18 cellular contexts compared by ENCODE assay signal in the genomic region with DNA sequence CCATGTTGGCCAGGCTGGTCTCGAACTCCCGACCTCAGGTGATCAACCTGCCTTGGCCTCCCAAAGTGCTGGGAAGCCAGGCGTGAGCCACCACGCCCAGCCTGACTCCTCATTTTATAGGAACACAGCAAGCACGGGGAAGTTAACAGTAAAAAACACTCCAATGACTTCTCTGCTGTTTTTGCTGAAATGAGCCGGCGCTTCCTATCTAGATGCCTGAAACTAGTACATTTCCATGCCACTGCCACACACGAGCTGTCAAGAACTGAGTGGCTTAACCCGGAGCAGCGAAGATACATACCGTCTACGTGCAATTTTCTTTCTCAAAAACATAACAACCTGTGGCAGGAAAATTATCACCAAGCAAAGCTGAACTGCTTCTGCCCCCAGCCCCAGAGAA.
"Had no signal": no experiment of that assay in that cellular context is flagged by ENCODE, and none has a peak within 500 bp of the region (broad histone marks: within the 10 kb centered on the region; RNA-seq: fewer than 3 reads in every experiment).

No MANE protein-coding gene starts in this region.

- H3K9me3 ChIP-seq: pancreas, sigmoid colon, spleen, upper lobe of right lung had no signal

- ATAC-seq: activated T-helper 17 cell treated with anti-CD3 and anti-CD28 coated beads, Interleukin-2, amount 50 U/mL, for 72 hours; left ventricle myocardium superior; pancreas; T-helper 17 cell; upper lobe of right lung had no signal

- H3K27ac ChIP-seq: pancreas, sigmoid colon, spleen, upper lobe of right lung, WERI-Rb-1 had no signal

- H3K4me3 ChIP-seq: pancreas, sigmoid colon, spleen, upper lobe of right lung had no signal

- H3K27me3 Mint-ChIP-seq: activated CD4-positive, alpha-beta memory T cell treated with anti-CD3 and anti-CD28 coated beads, Interleukin-2, amount 10 ng/mL, durations not matched to agents 7 days and 5 days; activated CD8-positive, alpha-beta memory T cell treated with anti-CD3 and anti-CD28 coated beads, Interleukin-2, amount 10 ng/mL, durations not matched to agents 7 days and 5 days; activated naive CD8-positive, alpha-beta T cell treated with anti-CD3 and anti-CD28 coated beads for 36 hours; activated T-helper 17 cell treated with anti-CD3 and anti-CD28 coated beads, Interleukin-2, amount 50 U/mL, for 72 hours; brain; central memory CD8-positive, alpha-beta T cell; stimulated activated naive B cell treated with anti-CD40 and anti-IgM and Interleukin-4, amounts not matched to agents 10 μg/mL and 1 μg/mL and 100 μg/mL, for 72 hours; T-helper 17 cell had no signal

- H3K4me3 Mint-ChIP-seq: activated CD4-positive, alpha-beta memory T cell treated with anti-CD3 and anti-CD28 coated beads, Interleukin-2, amount 10 ng/mL, durations not matched to agents 7 days and 5 days; activated CD8-positive, alpha-beta memory T cell treated with anti-CD3 and anti-CD28 coated beads, Interleukin-2, amount 10 ng/mL, durations not matched to agents 7 days and 5 days; activated naive CD8-positive, alpha-beta T cell treated with anti-CD3 and anti-CD28 coated beads for 36 hours; activated T-helper 17 cell treated with anti-CD3 and anti-CD28 coated beads, Interleukin-2, amount 50 U/mL, for 72 hours; brain; central memory CD8-positive, alpha-beta T cell; neural crest cell; stimulated activated naive B cell treated with anti-CD40 and anti-IgM and Interleukin-4, amounts not matched to agents 10 μg/mL and 1 μg/mL and 100 μg/mL, for 72 hours; T-helper 17 cell had no signal

- H3K27me3 ChIP-seq: pancreas, sigmoid colon, spleen, upper lobe of right lung had no signal

- H3K27ac Mint-ChIP-seq: activated CD4-positive, alpha-beta memory T cell treated with anti-CD3 and anti-CD28 coated beads, Interleukin-2, amount 10 ng/mL, durations not matched to agents 7 days and 5 days; activated CD8-positive, alpha-beta memory T cell treated with anti-CD3 and anti-CD28 coated beads, Interleukin-2, amount 10 ng/mL, durations not matched to agents 7 days and 5 days; activated naive CD8-positive, alpha-beta T cell treated with anti-CD3 and anti-CD28 coated beads for 36 hours; activated T-helper 17 cell treated with anti-CD3 and anti-CD28 coated beads, Interleukin-2, amount 50 U/mL, for 72 hours; stimulated activated naive B cell treated with anti-CD40 and anti-IgM and Interleukin-4, amounts not matched to agents 10 μg/mL and 1 μg/mL and 100 μg/mL, for 72 hours; T-helper 17 cell had no signal

- DNase-seq: activated CD4-positive, alpha-beta memory T cell treated with anti-CD3 and anti-CD28 coated beads, Interleukin-2, amount 10 ng/mL, durations not matched to agents 7 days and 5 days; activated CD8-positive, alpha-beta memory T cell treated with anti-CD3 and anti-CD28 coated beads, Interleukin-2, amount 10 ng/mL, durations not matched to agents 7 days and 5 days; activated naive CD4-positive, alpha-beta T cell; activated naive CD8-positive, alpha-beta T cell treated with anti-CD3 and anti-CD28 coated beads for 36 hours; effector memory CD4-positive, alpha-beta T cell; left ventricle myocardium superior; pancreas; sigmoid colon; spleen; stimulated activated CD4-positive, alpha-beta T cell treated with anti-CD3 and anti-CD28 coated beads, Interleukin-4, amount 100 ng/mL, for 4 hours; stimulated activated naive B cell treated with anti-CD40 and anti-IgM and Interleukin-4, amounts not matched to agents 10 μg/mL and 1 μg/mL and 100 μg/mL, for 72 hours; T-helper 17 cell; upper lobe of right lung had no signal

- H3K9me3 Mint-ChIP-seq: activated CD4-positive, alpha-beta memory T cell treated with anti-CD3 and anti-CD28 coated beads, Interleukin-2, amount 10 ng/mL, durations not matched to agents 7 days and 5 days; activated naive CD8-positive, alpha-beta T cell treated with anti-CD3 and anti-CD28 coated beads for 36 hours; activated T-helper 17 cell treated with anti-CD3 and anti-CD28 coated beads, Interleukin-2, amount 50 U/mL, for 72 hours; brain; central memory CD8-positive, alpha-beta T cell; neural crest cell; stimulated activated naive B cell treated with anti-CD40 and anti-IgM and Interleukin-4, amounts not matched to agents 10 μg/mL and 1 μg/mL and 100 μg/mL, for 72 hours had no signal
